8 cellular contexts compared by ENCODE assay signal in the genomic region with DNA sequence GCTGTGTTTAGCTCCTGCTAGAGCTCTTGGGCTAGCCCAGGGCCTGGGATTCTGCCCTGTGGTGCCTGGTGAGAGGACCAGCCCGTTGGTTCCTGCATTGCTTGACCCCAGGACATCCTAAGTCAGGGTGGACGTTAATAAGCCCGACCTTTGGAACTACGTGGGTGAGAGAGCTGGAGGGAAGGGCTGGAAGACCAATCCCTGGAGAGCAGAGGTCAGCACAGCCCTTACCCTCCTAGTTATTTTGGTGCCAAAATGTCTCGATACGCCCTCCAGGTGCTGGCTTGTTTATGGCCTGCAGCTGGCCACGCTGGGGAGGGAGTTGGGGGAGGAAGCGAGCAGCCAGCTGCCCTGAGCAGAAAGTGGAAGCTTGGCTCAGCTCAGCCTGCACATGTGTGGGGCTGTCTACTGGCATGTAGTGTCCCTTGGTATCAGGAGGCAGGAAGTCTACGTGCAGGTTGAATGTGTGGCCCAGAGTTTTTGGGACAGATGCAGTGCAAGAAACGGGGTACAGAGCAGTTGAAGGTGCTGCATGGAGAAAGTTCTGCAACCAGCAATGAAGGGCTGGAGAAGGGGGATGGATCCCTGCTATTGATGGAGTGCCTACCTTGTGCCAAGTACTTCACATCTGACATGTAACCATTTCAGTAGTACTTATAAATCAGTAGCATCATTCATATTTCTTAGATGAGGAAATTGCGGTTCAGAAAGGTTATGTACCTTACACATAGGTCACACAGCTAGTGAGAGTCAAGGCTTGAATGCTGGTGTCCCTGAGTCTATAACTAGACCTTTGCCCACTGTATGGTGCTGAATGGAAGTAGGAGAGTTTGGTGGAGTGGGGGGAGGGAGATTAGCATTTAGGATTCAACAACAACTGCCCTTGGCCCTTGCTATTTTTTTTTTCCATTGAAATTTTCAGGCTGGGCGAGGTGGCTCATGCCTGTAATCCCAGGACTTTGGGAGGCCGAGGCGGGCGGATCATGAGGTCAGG. TPM values are rescaled to one million over a fixed set of nuclear protein-coding genes. Genes with fewer than 3 reads are reported as not detected.
DNase-seq lines count a peak whose midpoint lies in the region; ATAC-seq and TF ChIP-seq lines count a peak whose summit lies in the region.

No MANE protein-coding gene starts in this region.

- intact Hi-C loops in heart right ventricle (cut with DNase I) = loop anchor here in 1 of 10 donors (10.0 kb wide), 1 partner anchor 495 kb away; no protein-coding TSS in a partner anchor

- no peak overlapping the region for H3K23ac ChIP-seq in mesenchymal stem cell (ENCODE audit: low read length in 2 of 2)

- in situ Hi-C loops in G401 (cut with HindIII; ENCODE audit: low sequenced_read_pairs) = loop anchor here (5.0 kb wide), 1 partner anchor 57 kb away; no protein-coding TSS in a partner anchor

- H3K4me1 ChIP-seq in heart right ventricle (peaks cover 0 to 46% (median 9%) of the 10 kb centered on the region in 9 donors), mesenchymal stem cell (ENCODE audit: control insufficient read depth, insufficient read depth, low read depth, low read length) (peaks cover 17% of the 10 kb centered on the region)

- no peak overlapping the region for H2AFZ ChIP-seq in mesenchymal stem cell (ENCODE audit: low read depth, low read length)

- no peak overlapping the region for H3K9ac ChIP-seq in mesenchymal stem cell (ENCODE audit: low read length)

- TF ChIP-seq CTCF in heart right ventricle (IDR thresholded peaks at IDR 0.05) = no peak

- no peak overlapping the region for H3K4me2 ChIP-seq in mesenchymal stem cell (ENCODE audit: low read length, poor library complexity, severe bottlenecking)

- no peak overlapping the region for H2BK5ac ChIP-seq in mesenchymal stem cell (ENCODE audit: low read depth, low read length, poor library complexity, severe bottlenecking)

- H3K27ac ChIP-seq in heart right ventricle (peak overlapping the region in 1 of 10 donors; percentile 69), temporal lobe (ENCODE audit: low read depth, low read length) (peak overlapping the region; percentile 93), mesenchymal stem cell (ENCODE audit: low read length, poor library complexity, severe bottlenecking) (no peak overlapping the region)

- whole genome bisulfite sequencing in heart right ventricle, 2 donors = 56 to 58% methylated on average over 15 of the region's 15 CpGs
- WGBS in mesenchymal stem cell = 62% methylated on average over 14 of the region's 15 CpGs

- H3K79me1 ChIP-seq in mesenchymal stem cell (replicated peaks; ENCODE audit: low read length, poor library complexity, severe bottlenecking) = peaks cover 4% of the 10 kb centered on the region

- peak; percentile 25 for DNase-seq in G401 (ENCODE audit: low spot score)
- DNase-seq in NAMALWA (ENCODE audit: low spot score) = peak; percentile 88
- peak; percentile 46 to 63 for DNase-seq in heart right ventricle
- DNase-seq in NK-92 treated with Interleukin-12 subunit alpha and Interleukin-12 subunit beta, amount 100 ng/mL, for 24 hours (lab: John Stamatoyannopoulos, UW) = no peak
- no peak for DNase-seq in foreskin melanocyte
- DNase-seq in mesenchymal stem cell = no peak

- H3K18ac ChIP-seq in mesenchymal stem cell (ENCODE audit: low read depth in 1 of 2, low read length in 2 of 2) = no peak overlapping the region

- no peak overlapping the region for H4K8ac ChIP-seq in mesenchymal stem cell (ENCODE audit: low read length)

- H3K36me3 ChIP-seq in heart right ventricle (no peaks in the 10 kb centered on the region), mesenchymal stem cell (ENCODE audit: control insufficient read depth in 1 of 2, insufficient read depth in 2 of 2, low read depth in 1 of 2, low read length in 2 of 2) (no peaks in the 10 kb centered on the region)

- H2BK120ac ChIP-seq in mesenchymal stem cell (ENCODE audit: low read depth, low read length) = no peak overlapping the region

- no peak overlapping the region for H3K14ac ChIP-seq in mesenchymal stem cell (ENCODE audit: low read length in 2 of 2)

- H2AK5ac ChIP-seq in mesenchymal stem cell (ENCODE audit: low read length, severe bottlenecking) = no peak overlapping the region

- H3K9me3 ChIP-seq in heart right ventricle = no peaks in the 10 kb centered on the region
- H3K9me3 ChIP-seq in mesenchymal stem cell (ENCODE audit: control insufficient read depth, low read length) = no peaks in the 10 kb centered on the region

- H2BK12ac ChIP-seq in mesenchymal stem cell (ENCODE audit: low read length in 2 of 2) = no peak overlapping the region

- H4K91ac ChIP-seq in mesenchymal stem cell (ENCODE audit: low read length) = no peak overlapping the region

- H3K4me3 ChIP-seq in heart right ventricle (no peak overlapping the region), mesenchymal stem cell (ENCODE audit: insufficient read depth in 1 of 2, low read depth in 1 of 2, low read length in 2 of 2) (no peak overlapping the region)

- no peaks in the 10 kb centered on the region for H3K27me3 ChIP-seq in heart right ventricle
- H3K27me3 ChIP-seq in mesenchymal stem cell (ENCODE audit: control insufficient read depth in 1 of 2, insufficient read depth in 1 of 2, low read length in 2 of 2) = peaks cover 0 to 14% of the 10 kb centered on the region in 2 experiments

- ATAC-seq in GM19468 (IDR thresholded peaks at IDR 0.05; ENCODE audit: extremely low read depth, unreplicated experiment) = peak; percentile 38
- peak in 7 of 8 donors; percentile 45 to 79 (median 69) for ATAC-seq in heart right ventricle

- no peak overlapping the region for H3K4ac ChIP-seq in mesenchymal stem cell (ENCODE audit: low read depth in 1 of 2, low read length in 2 of 2)

- no peak overlapping the region for H2BK15ac ChIP-seq in mesenchymal stem cell (ENCODE audit: low read depth, poor library complexity, severe bottlenecking)

RNA-seq across cellular contexts. Expression of a gene that starts 5.0 kb away (rescaled TPM):
- total RNA-seq in G401 (2014; rRNA removed; shearing (Covaris generic)) = 15.6 and 20.4 TPM in 2 replicates
- 10 to 100 TPM; 26.8 to 79.5 (median 44.7) TPM for total RNA-seq in heart right ventricle
- polyA plus RNA-seq in heart right ventricle = 10 to 100 TPM; 35.6 to 62.5 TPM
- total RNA-seq in temporal lobe = 51.6 TPM
- 10.4 TPM for polyA plus RNA-seq in mesenchymal stem cell (2013, experiment 1 of 2)
- 7.8 TPM for polyA plus RNA-seq in mesenchymal stem cell (2013, experiment 2 of 2)

RNA-seq across cellular contexts. Expression of a gene that starts 41.7 kb away (rescaled TPM):
- total RNA-seq in G401 (2014; rRNA removed; shearing (Covaris generic)) = 0.80 TPM in 1 of 2 replicates, not detected in the other
- total RNA-seq in heart right ventricle = not detected
- not detected for polyA plus RNA-seq in heart right ventricle
- total RNA-seq in temporal lobe = not detected
- not detected for polyA plus RNA-seq in mesenchymal stem cell (2013, experiment 1 of 2)
- not detected for polyA plus RNA-seq in mesenchymal stem cell (2013, experiment 2 of 2)

Comparison
In these comparisons a context has a peak if more than half of its experiments do, and no peak if none do; other contexts are left out.
1. DNase-seq: peak in G401 (single experiment), NAMALWA (single experiment) and heart right ventricle (2 of 2); none in NK-92 treated with Interleukin-12 subunit alpha and Interleukin-12 subunit beta, amount 100 ng/mL, for 24 hours (single experiment), foreskin melanocyte (single experiment) and mesenchymal stem cell (single experiment).